Comparison of ENCODE assay signal across 7 cellular contexts in the genomic region with DNA sequence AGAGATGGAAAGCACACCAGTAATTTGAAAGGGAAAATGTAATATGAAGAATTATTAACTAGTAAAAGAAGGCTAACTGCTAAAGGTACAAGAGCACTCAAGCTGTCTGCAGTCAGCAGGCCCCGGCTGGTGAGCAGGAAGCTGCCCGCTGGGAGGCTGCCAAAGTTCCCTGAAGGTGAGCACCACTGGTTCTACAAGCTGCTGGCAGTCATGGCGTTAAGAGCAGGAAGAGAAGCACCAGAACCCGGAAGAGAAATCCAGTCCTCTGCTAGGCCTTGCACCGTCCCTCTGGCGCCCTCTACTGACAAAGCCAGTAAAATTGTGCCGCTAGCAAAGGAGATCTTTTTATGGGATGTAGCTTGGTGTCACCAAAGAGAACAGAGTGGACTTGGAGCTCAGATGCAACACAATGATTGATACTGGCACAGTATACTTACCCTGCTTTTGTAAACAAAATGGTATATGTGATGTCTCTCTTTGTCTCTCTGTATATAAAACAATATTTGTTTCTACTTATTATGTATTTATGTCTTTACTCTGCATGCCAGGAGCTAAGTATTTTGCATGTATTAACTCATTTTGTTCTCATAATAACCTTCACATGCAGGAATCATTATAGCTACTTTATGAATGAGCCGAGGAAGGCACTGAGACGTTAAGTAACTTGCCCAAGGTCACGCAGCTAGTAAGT. TPM values are rescaled to one million over a fixed set of nuclear protein-coding genes. Genes with fewer than 3 reads are reported as not detected.
DNase-seq lines count a peak whose midpoint lies in the region; ATAC-seq and TF ChIP-seq lines count a peak whose summit lies in the region.

No MANE protein-coding gene starts in this region.

- no peaks in the 10 kb centered on the region for H3K36me3 ChIP-seq in skeletal muscle satellite cell (ENCODE audit: insufficient read depth, low read length)

- no peak overlapping the region for H3K9ac ChIP-seq in skeletal muscle satellite cell (ENCODE audit: low read depth, low read length)

- peaks cover 53% of the 10 kb centered on the region for H3K4me1 Mint-ChIP-seq in T-helper 2 cell treated with Interferon-gamma antibody and Interleukin-4, amounts not matched to agents 5 μg/mL and 100 μg/mL, for 36 hours (ENCODE audit: low read depth)

- peak overlapping the region; percentile 74 for H3K27ac Mint-ChIP-seq in T-helper 2 cell treated with Interferon-gamma antibody and Interleukin-4, amounts not matched to agents 5 μg/mL and 100 μg/mL, for 36 hours

- no peaks in the 10 kb centered on the region for H3K9me3 Mint-ChIP-seq in T-helper 2 cell treated with Interferon-gamma antibody and Interleukin-4, amounts not matched to agents 5 μg/mL and 100 μg/mL, for 36 hours

- H3K27me3 ChIP-seq in skeletal muscle satellite cell (ENCODE audit: control insufficient read depth, insufficient read depth, low read length), result no peaks in the 10 kb centered on the region

- peak overlapping the region; percentile 91 for H3K4me3 Mint-ChIP-seq in T-helper 2 cell treated with Interferon-gamma antibody and Interleukin-4, amounts not matched to agents 5 μg/mL and 100 μg/mL, for 36 hours

- peaks cover 17% of the 10 kb centered on the region for H3K4me1 ChIP-seq in skeletal muscle satellite cell (ENCODE audit: control insufficient read depth, insufficient read depth, low read length)

- peak; percentile 97 for DNase-seq in NCI-H2029 (lab: John Stamatoyannopoulos, UW)
- DNase-seq in T-helper 2 cell treated with Interferon-gamma antibody and Interleukin-4, amounts not matched to agents 5 μg/mL and 100 μg/mL, for 36 hours (ENCODE audit: low spot score), result peak; percentile 88
- peak; percentile 44 for DNase-seq in astrocyte of the cerebellum (ENCODE audit: low read depth)
- peak in 40 of 51 donors; percentile 2 to 72 (median 36) for DNase-seq in hypothalamus (lab: John Stamatoyannopoulos, UW)

- no peaks in the 10 kb centered on the region for H3K27me3 Mint-ChIP-seq in T-helper 2 cell treated with Interferon-gamma antibody and Interleukin-4, amounts not matched to agents 5 μg/mL and 100 μg/mL, for 36 hours (ENCODE audit: low read depth)

- peaks cover 27% of the 10 kb centered on the region for H3K36me3 Mint-ChIP-seq in T-helper 2 cell treated with Interferon-gamma antibody and Interleukin-4, amounts not matched to agents 5 μg/mL and 100 μg/mL, for 36 hours (ENCODE audit: low read depth)

- H3K4me2 ChIP-seq in skeletal muscle satellite cell (ENCODE audit: low read length), result peak overlapping the region; percentile 36

- ATAC-seq in GM18498 (IDR thresholded peaks at IDR 0.05; ENCODE audit: unreplicated experiment) (peak; percentile 42), HG02938 (IDR thresholded peaks at IDR 0.05; ENCODE audit: unreplicated experiment) (peak; percentile 36)

- H3K4me3 ChIP-seq in astrocyte of the cerebellum (ENCODE audit: low read depth, low read length), result no peak overlapping the region
- no peak overlapping the region for H3K4me3 ChIP-seq in skeletal muscle satellite cell (ENCODE audit: low read length)

- no peaks in the 10 kb centered on the region for H3K9me3 ChIP-seq in skeletal muscle satellite cell (replicated peaks; ENCODE audit: low read length)

- TF ChIP-seq CTCF in astrocyte of the cerebellum (IDR thresholded peaks at IDR 0.05; ENCODE audit: low read depth, low read length, missing control alignments), result peak; percentile 72

- in situ Hi-C loops in astrocyte of the cerebellum (cut with HindIII; ENCODE audit: low sequenced_read_pairs), result no loop called here

RNA-seq across cellular contexts. Expression of a gene that starts 28.1 kb away (rescaled TPM):
- total RNA-seq in skeletal muscle satellite cell (2012; rRNA removed), result 33.7 and 47.8 TPM in 2 replicates

RNA-seq across cellular contexts. Expression of a gene that starts 49.3 kb away (rescaled TPM):
- 1.5 and 2.5 TPM in 2 replicates for total RNA-seq in skeletal muscle satellite cell (2012; rRNA removed)

Comparison
In these comparisons a context has a peak if more than half of its experiments do, and no peak if none do; other contexts are left out.
1. DNase-seq: peak in every context shown above with its lines; median percentile 97 in NCI-H2029; 88 in T-helper 2 cell treated with Interferon-gamma antibody and Interleukin-4, amounts not matched to agents 5 μg/mL and 100 μg/mL, for 36 hours; 44 in astrocyte of the cerebellum; 36 in hypothalamus.